ENCODE assay signal across 17 cellular contexts in the genomic region with DNA sequence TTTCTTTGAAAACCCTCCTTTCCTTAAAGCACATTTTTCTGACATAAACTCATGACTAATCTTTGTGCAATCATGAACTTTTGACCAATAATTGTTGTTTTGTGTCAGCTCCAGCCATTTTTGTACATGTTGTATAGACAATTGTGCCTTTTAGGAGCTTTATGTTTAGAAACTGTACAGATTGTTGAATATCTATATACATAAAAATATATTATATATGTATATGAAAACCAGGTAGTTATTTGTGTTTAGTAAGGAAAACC.
A peak's percentile ranks its signal among the peaks of the same experiment; 100 is the strongest.
DNase-seq lines count a peak whose midpoint lies in the region; TF ChIP-seq lines count a peak whose summit lies in the region.
"Had no signal": no experiment of that assay in that cellular context is flagged by ENCODE, and none has a peak within 500 bp of the region (broad histone marks: within the 10 kb centered on the region; RNA-seq: fewer than 3 reads in every experiment).

No MANE protein-coding gene starts in this region.

- no peaks in the 10 kb centered on the region for H3K9me3 Mint-ChIP-seq in activated naive CD8-positive, alpha-beta T cell treated with anti-CD3 and anti-CD28 coated beads for 36 hours
- H3K9me3 Mint-ChIP-seq: IgD-negative memory B cell had no signal

- no peaks in the 10 kb centered on the region for H3K27me3 ChIP-seq in mammary epithelial cell (ENCODE audit: insufficient read depth, low read length)
- H3K27me3 ChIP-seq: BE2C had no signal

- no peak overlapping the region for H3K27ac ChIP-seq in mammary epithelial cell (ENCODE audit: insufficient read depth, low read depth, low read length)
- H3K27ac ChIP-seq: A549 had no signal

- no peak overlapping the region for H3K4me2 ChIP-seq in mammary epithelial cell (ENCODE audit: insufficient read depth, low read depth, low read length)
- H3K4me2 ChIP-seq: A549 had no signal

- BruUV-seq in mammary epithelial cell (replicated peaks; lab: Mats Ljungman, UMichigan) = TSS peak; percentile 43

- H3K36me3 ChIP-seq in mammary epithelial cell (ENCODE audit: insufficient read depth, low read length) = peaks cover 5% of the 10 kb centered on the region
- H3K36me3 ChIP-seq: BE2C, HAP-1 had no signal

- peaks cover 25% of the 10 kb centered on the region for H3K36me3 Mint-ChIP-seq in activated naive CD8-positive, alpha-beta T cell treated with anti-CD3 and anti-CD28 coated beads for 36 hours

- no peak overlapping the region for H3K9ac ChIP-seq in mammary epithelial cell (ENCODE audit: insufficient read depth, low read length)

- DNase-seq in EH (ENCODE audit: low read depth) (peak; percentile 51), HCEC 1CT (peak; percentile 53), mammary epithelial cell (no peak), fibroblast of the aortic adventitia (ENCODE audit: low read depth) (peak; percentile 9), SIG-M5 (lab: John Stamatoyannopoulos, UW) (no peak), OCI-M1 (lab: John Stamatoyannopoulos, UW) (no peak)
- DNase-seq in activated naive CD8-positive, alpha-beta T cell treated with anti-CD3 and anti-CD28 coated beads for 36 hours = no peak
- DNase-seq: BE2C, DMS53, NCI-H1092, NCI-H1436, NCI-H187 treated with DMSO at 0.1 percent for 48 hours, NCI-H2107, NCI-H510A had no signal

- no peak overlapping the region for H3K4me3 Mint-ChIP-seq in activated naive CD8-positive, alpha-beta T cell treated with anti-CD3 and anti-CD28 coated beads for 36 hours
- H3K4me3 Mint-ChIP-seq: IgD-negative memory B cell had no signal

- dilution Hi-C loops in mammary epithelial cell (cut with HindIII; ENCODE audit: low sequenced_read_pairs) = no loop called here

- no peak overlapping the region for H3K27ac Mint-ChIP-seq in activated naive CD8-positive, alpha-beta T cell treated with anti-CD3 and anti-CD28 coated beads for 36 hours
- H3K27ac Mint-ChIP-seq: IgD-negative memory B cell had no signal

- TF ChIP-seq CTCF in mammary epithelial cell (conservative IDR thresholded peaks at IDR 0.05 in 1 of 2, IDR thresholded peaks at IDR 0.05 in 1 of 2; ENCODE audit: extremely low read depth in 1 of 2, insufficient read depth in 1 of 2, low read depth in 1 of 2, low read length in 2 of 2) (no peak), fibroblast of the aortic adventitia (IDR thresholded peaks at IDR 0.05; ENCODE audit: insufficient read depth, low read length) (no peak)

- no peak overlapping the region for H2AFZ ChIP-seq in mammary epithelial cell (ENCODE audit: low read depth, low read length)

- no peaks in the 10 kb centered on the region for H3K27me3 Mint-ChIP-seq in activated naive CD8-positive, alpha-beta T cell treated with anti-CD3 and anti-CD28 coated beads for 36 hours
- H3K27me3 Mint-ChIP-seq: IgD-negative memory B cell had no signal

- no peak overlapping the region for H3K4me3 ChIP-seq in mammary epithelial cell (replicated peaks in 1 of 3; ENCODE audit: insufficient read depth in 1 of 3, low read depth in 2 of 3, low read length in 3 of 3)
- no peak overlapping the region for H3K4me3 ChIP-seq in fibroblast of the aortic adventitia (ENCODE audit: low read depth, low read length)
- H3K4me3 ChIP-seq: A549, HAP-1 had no signal

- H4K20me1 ChIP-seq in mammary epithelial cell (ENCODE audit: insufficient read depth, low read length) = no peaks in the 10 kb centered on the region

- no peaks in the 10 kb centered on the region for H3K9me3 ChIP-seq in mammary epithelial cell (replicated peaks; ENCODE audit: insufficient read depth, low read length)
- H3K9me3 ChIP-seq: A549, BE2C, HAP-1 had no signal

- intact Hi-C loops in mammary epithelial cell (cut with micrococcal nuclease) = loop anchor here (10.0 kb wide), 1 partner anchor 580 kb away; no protein-coding TSS in a partner anchor

- in situ Hi-C loops in mammary epithelial cell (cut with MboI; ENCODE audit: low sequenced_read_pairs in 2 of 2) = no loop called here

- no peaks in the 10 kb centered on the region for H3K4me1 ChIP-seq in mammary epithelial cell (ENCODE audit: insufficient read depth, low read length)
- H3K4me1 ChIP-seq: BE2C, HAP-1 had no signal

- H3K79me2 ChIP-seq in mammary epithelial cell (ENCODE audit: insufficient read depth, low read length) = no peaks in the 10 kb centered on the region

- CTCF ChIA-PET in mammary epithelial cell (lab: Charles Lee; ENCODE audit: low non-redundant PET) = no interaction called here

- H3K4me1 Mint-ChIP-seq in activated naive CD8-positive, alpha-beta T cell treated with anti-CD3 and anti-CD28 coated beads for 36 hours = peaks cover 22% of the 10 kb centered on the region

Comparison
In these comparisons a context has a peak if more than half of its experiments do, and no peak if none do; other contexts are left out.
1. DNase-seq: peak in EH (single experiment), HCEC 1CT (single experiment) and fibroblast of the aortic adventitia (single experiment); none in mammary epithelial cell (single experiment), activated naive CD8-positive, alpha-beta T cell treated with anti-CD3 and anti-CD28 coated beads for 36 hours (single experiment), SIG-M5 (single experiment) and OCI-M1 (single experiment).